ENCODE assay signal across 17 cellular contexts in the genomic region with DNA sequence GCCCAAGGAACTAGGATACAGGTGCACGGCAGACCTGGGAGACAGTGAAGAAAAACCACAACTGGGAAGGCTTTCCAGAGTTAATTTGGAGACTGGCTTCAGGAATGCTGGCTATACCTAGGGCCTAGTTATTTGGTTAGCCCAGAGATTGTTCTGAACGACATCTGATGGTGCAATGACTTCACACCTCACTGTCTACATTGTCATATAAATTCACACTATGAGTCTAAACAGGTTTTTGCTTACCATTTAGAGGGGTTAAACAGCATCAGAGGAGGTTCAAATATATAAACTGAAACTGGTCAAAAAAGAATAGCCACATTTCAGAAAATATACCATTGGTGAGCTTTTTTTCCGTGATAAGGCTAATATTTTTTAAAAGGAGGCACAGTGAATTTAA. TPM values are rescaled to one million over a fixed set of nuclear protein-coding genes. Genes with fewer than 3 reads are reported as not detected.
A peak's percentile ranks its signal among the peaks of the same experiment; 100 is the strongest.
DNase-seq lines count a peak whose midpoint lies in the region; ATAC-seq and TF ChIP-seq lines count a peak whose summit lies in the region.
"Had no signal": no experiment of that assay in that cellular context is flagged by ENCODE, and none has a peak within 500 bp of the region (broad histone marks: within the 10 kb centered on the region; RNA-seq: fewer than 3 reads in every experiment).

No MANE protein-coding gene starts in this region.

- H3K4me3 ChIP-seq in HCT116 (replicated peaks in 1 of 2; ENCODE audit: low read depth in 1 of 2, low read length in 2 of 2) (no peak overlapping the region), PC-3 (ENCODE audit: low read length) (no peak overlapping the region), hepatocyte (no peak overlapping the region), skin epidermis (no peak overlapping the region)
- H3K4me3 ChIP-seq: GM23338 had no signal

- WGBS in hepatocyte (ENCODE audit: low lambda C conversion rate, missing lambda C conversion rate) = 90% methylated on average over 3 of the region's 3 CpGs

- 0 out of 2 replicates have a peak, but pooled peaks cover 6% of the 10 kb centered on the region for H4K20me1 ChIP-seq in HCT116 (ENCODE audit: insufficient read depth)
- peaks cover 54% of the 10 kb centered on the region for H4K20me1 ChIP-seq in PC-3 (ENCODE audit: low read length)
- peaks cover 48% of the 10 kb centered on the region for H4K20me1 ChIP-seq in hepatocyte (ENCODE audit: insufficient read depth, poor library complexity, severe bottlenecking)

- H3K9me2 ChIP-seq in HCT116 (ENCODE audit: insufficient read depth) = no peaks in the 10 kb centered on the region
- no peaks in the 10 kb centered on the region for H3K9me2 ChIP-seq in PC-3 (replicated peaks; ENCODE audit: low read length)
- no peaks in the 10 kb centered on the region for H3K9me2 ChIP-seq in hepatocyte (replicated peaks; ENCODE audit: insufficient read depth)

- no peak for TF ChIP-seq POLR2A in HCT116 (IDR thresholded peaks at IDR 0.05; ENCODE audit: borderline replicate concordance, extremely low read depth, insufficient read depth, insufficient read length)

- intact Hi-C loops in HCT116 (cut with micrococcal nuclease) (no loop called here), PC-3 (cut with micrococcal nuclease) (no loop called here)

- no peak overlapping the region for H2AFZ ChIP-seq in HCT116 (ENCODE audit: low read depth, low read length, poor library complexity, severe bottlenecking)
- no peak overlapping the region for H2AFZ ChIP-seq in PC-3 (ENCODE audit: low read length)
- no peak overlapping the region for H2AFZ ChIP-seq in hepatocyte
- H2AFZ ChIP-seq: GM23338 had no signal

- peaks cover 9 to 19% of the 10 kb centered on the region in 2 experiments for H3K4me1 ChIP-seq in HCT116 (ENCODE audit: control insufficient read depth in 1 of 2, insufficient read depth in 2 of 2, low read length in 2 of 2)
- H3K4me1 ChIP-seq in PC-3 (ENCODE audit: insufficient read depth, low read length) = no peaks in the 10 kb centered on the region
- H3K4me1 ChIP-seq in hepatocyte (ENCODE audit: insufficient read depth) = peaks cover 28% of the 10 kb centered on the region

- H3K27ac ChIP-seq in HCT116 (ENCODE audit: low read depth, low read length) = no peak overlapping the region
- no peak overlapping the region for H3K27ac ChIP-seq in PC-3 (ENCODE audit: low read length)
- H3K27ac ChIP-seq in hepatocyte = peak overlapping the region; percentile 56
- peak overlapping the region in 11 of 21 experiments; percentile 8 to 40 (median 26) for H3K27ac ChIP-seq in skin epidermis

- ATAC-seq in HCT116 = no peak
- no peak for ATAC-seq in PC-3
- no peak for ATAC-seq in GM18519 (IDR thresholded peaks at IDR 0.05; ENCODE audit: low FRiP score, unreplicated experiment)
- no peak for ATAC-seq in HG02885 (IDR thresholded peaks at IDR 0.05; ENCODE audit: poor library complexity, unreplicated experiment)
- no peak for ATAC-seq in HG03280 (IDR thresholded peaks at IDR 0.05; ENCODE audit: unreplicated experiment)
- ATAC-seq: GM23338 had no signal

- no peak for TF ChIP-seq RAD21 in HCT116 (IDR thresholded peaks at IDR 0.05; ENCODE audit: low read depth)

- TF ChIP-seq CTCF in HCT116 (IDR thresholded peaks at IDR 0.05 in 2 of 3, conservative IDR thresholded peaks at IDR 0.05 in 1 of 3; ENCODE audit: borderline replicate concordance in 1 of 3, insufficient read depth in 1 of 3, low read depth in 2 of 3, low read length in 2 of 3) = no peak
- no peak for TF ChIP-seq CTCF in PC-3 (conservative IDR thresholded peaks at IDR 0.05; ENCODE audit: low read depth, low read length)
- no peak for TF ChIP-seq CTCF in hepatocyte (IDR thresholded peaks at IDR 0.05; ENCODE audit: poor library complexity)

- CTCF ChIA-PET in HCT116 (lab: Charles Lee) (no interaction called here), PC-3 (lab: Charles Lee) (no interaction called here)

- H3K9me3 ChIP-seq in HCT116 (ENCODE audit: control insufficient read depth in 1 of 2, insufficient read depth in 1 of 2, low read depth in 1 of 2, low read length in 2 of 2) (no peaks in the 10 kb centered on the region), PC-3 (ENCODE audit: low read length) (no peaks in the 10 kb centered on the region), hepatocyte (ENCODE audit: low read depth) (no peaks in the 10 kb centered on the region)

- H3F3A ChIP-seq in PC-3 (ENCODE audit: low read length, unreplicated experiment) = no peaks in the 10 kb centered on the region

- no peak overlapping the region for H3K4me2 ChIP-seq in HCT116 (ENCODE audit: low read length)
- H3K4me2 ChIP-seq in PC-3 (ENCODE audit: low read length) = no peak overlapping the region
- H3K4me2 ChIP-seq in hepatocyte = no peak overlapping the region
- H3K4me2 ChIP-seq: GM23338 had no signal

- H3K36me3 ChIP-seq in HCT116 (ENCODE audit: control insufficient read depth in 1 of 2, insufficient read depth in 2 of 2, low read length in 2 of 2) = peaks cover 22 to 41% of the 10 kb centered on the region in 2 experiments
- peaks cover 64% of the 10 kb centered on the region for H3K36me3 ChIP-seq in PC-3 (ENCODE audit: low read depth, low read length)
- no peaks in the 10 kb centered on the region for H3K36me3 ChIP-seq in hepatocyte (replicated peaks; ENCODE audit: insufficient read depth, low read depth)

- H3K9ac ChIP-seq in HCT116 (ENCODE audit: low read length) = no peak overlapping the region
- H3K9ac ChIP-seq in PC-3 (ENCODE audit: low read length) = no peak overlapping the region

- H3K79me2 ChIP-seq in HCT116 (ENCODE audit: insufficient read depth, low read length) (peaks cover 94% of the 10 kb centered on the region), PC-3 (ENCODE audit: low read length) (peaks cover 93% of the 10 kb centered on the region), hepatocyte (peaks cover 98% of the 10 kb centered on the region)

- POLR2A ChIA-PET in HCT116 (lab: Charles Lee) (no interaction called here), PC-3 (lab: Charles Lee; ENCODE audit: unreplicated experiment) (no interaction called here)

- H3K27me3 ChIP-seq in HCT116 (ENCODE audit: insufficient read depth, low read length) (no peaks in the 10 kb centered on the region), PC-3 (ENCODE audit: low read length) (no peaks in the 10 kb centered on the region), hepatocyte (no peaks in the 10 kb centered on the region)

- TSS peak; percentile 21 for BruUV-seq in HCT116 (replicated peaks; lab: Mats Ljungman, UMichigan)
- TSS peak; percentile 19 for BruUV-seq in PC-3 (replicated peaks; lab: Mats Ljungman, UMichigan)

- RAD21 ChIA-PET in HCT116 (lab: Charles Lee; ENCODE audit: low non-redundant PET in 1 of 2, low total read pairs in 2 of 2, uncharacterized antibody in 2 of 2, unreplicated experiment in 2 of 2) = no interaction called here

- DNase-seq in HCT116 (ENCODE audit: low read depth, low spot score) (no peak), PC-3 (no peak), hepatocyte (ENCODE audit: low spot score) (no peak)
- DNase-seq: C1 segment of cervical spinal cord; CD8-positive, alpha-beta memory T cell; DMS53; EL; KBM-7; NCI-H1105 treated with DMSO at 0.1 percent for 48 hours; NCI-H1694; NCI-H2081 treated with DMSO at 0.1 percent for 48 hours; SIG-M5 had no signal

TF ChIP-seq in HCT116, 20 proteins besides CTCF, POLR2A, EP300 and RAD21:
- no peak for TF ChIP-seq POLR2AphosphoS5 (IDR thresholded peaks at IDR 0.05; ENCODE audit: low read depth, low read length)
- TF ChIP-seq SIN3A (IDR thresholded peaks at IDR 0.05; ENCODE audit: low read depth) = no peak
- no peak for TF ChIP-seq SP1 (IDR thresholded peaks at IDR 0.05; ENCODE audit: low read depth)
- TF ChIP-seq SRF (IDR thresholded peaks at IDR 0.05; ENCODE audit: low read depth) = no peak
- TF ChIP-seq TCF7L2 (IDR thresholded peaks at IDR 0.05; ENCODE audit: borderline replicate concordance, extremely low read depth, insufficient read depth, insufficient read length) = no peak
- TF ChIP-seq CEBPB (IDR thresholded peaks at IDR 0.05; ENCODE audit: low read depth) = no peak
- TF ChIP-seq, protein P1, sequence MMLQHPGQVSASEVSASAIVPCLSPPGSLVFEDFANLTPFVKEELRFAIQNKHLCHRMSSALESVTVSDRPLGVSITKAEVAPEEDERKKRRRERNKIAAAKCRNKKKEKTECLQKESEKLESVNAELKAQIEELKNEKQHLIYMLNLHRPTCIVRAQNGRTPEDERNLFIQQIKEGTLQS (IDR thresholded peaks at IDR 0.05) = no peak
- TF ChIP-seq ZNF274 (IDR thresholded peaks at IDR 0.05; ENCODE audit: low read depth, low read length) = no peak
- no peak for TF ChIP-seq ELF1 (IDR thresholded peaks at IDR 0.05; ENCODE audit: borderline replicate concordance, low read depth)
- no peak for TF ChIP-seq JUND (IDR thresholded peaks at IDR 0.05)
- TF ChIP-seq YY1 (IDR thresholded peaks at IDR 0.05; ENCODE audit: extremely low read depth, insufficient replicate concordance, low read depth, low read length) = no peak

RNA-seq across cellular contexts. Expression of a gene that starts 16.7 kb away (rescaled TPM):
- total RNA-seq in HCT116 (2021; ENCODE audit: unreplicated experiment) (114 TPM), PC-3 (2014; rRNA removed) (118 and 119 TPM in 2 replicates), hepatocyte (57.7 and 64.0 TPM in 2 replicates)
- 69.3 and 94.4 TPM in 2 replicates for polyA plus RNA-seq in HCT116 (2012)
- polyA plus RNA-seq in hepatocyte = 112 and 114 TPM in 2 replicates

RNA-seq across cellular contexts. Expression of a gene that starts 57.3 kb away (rescaled TPM):
- total RNA-seq in HCT116 (2021; ENCODE audit: unreplicated experiment) = 31.9 TPM
- 43.0 and 49.4 TPM in 2 replicates for polyA plus RNA-seq in HCT116 (2012)
- total RNA-seq in PC-3 (2014; rRNA removed) = 53.8 and 59.1 TPM in 2 replicates
- 24.5 and 29.5 TPM in 2 replicates for total RNA-seq in hepatocyte
- 39.1 and 46.2 TPM in 2 replicates for polyA plus RNA-seq in hepatocyte

Comparison
In these comparisons a context has a peak if more than half of its experiments do, and no peak if none do; other contexts are left out.
1. H3K27ac ChIP-seq: peak in hepatocyte (single experiment) and skin epidermis (11 of 21); none in HCT116 (single experiment) and PC-3 (single experiment).